ENCODE assay signal across 2 cellular contexts in the genomic region with DNA sequence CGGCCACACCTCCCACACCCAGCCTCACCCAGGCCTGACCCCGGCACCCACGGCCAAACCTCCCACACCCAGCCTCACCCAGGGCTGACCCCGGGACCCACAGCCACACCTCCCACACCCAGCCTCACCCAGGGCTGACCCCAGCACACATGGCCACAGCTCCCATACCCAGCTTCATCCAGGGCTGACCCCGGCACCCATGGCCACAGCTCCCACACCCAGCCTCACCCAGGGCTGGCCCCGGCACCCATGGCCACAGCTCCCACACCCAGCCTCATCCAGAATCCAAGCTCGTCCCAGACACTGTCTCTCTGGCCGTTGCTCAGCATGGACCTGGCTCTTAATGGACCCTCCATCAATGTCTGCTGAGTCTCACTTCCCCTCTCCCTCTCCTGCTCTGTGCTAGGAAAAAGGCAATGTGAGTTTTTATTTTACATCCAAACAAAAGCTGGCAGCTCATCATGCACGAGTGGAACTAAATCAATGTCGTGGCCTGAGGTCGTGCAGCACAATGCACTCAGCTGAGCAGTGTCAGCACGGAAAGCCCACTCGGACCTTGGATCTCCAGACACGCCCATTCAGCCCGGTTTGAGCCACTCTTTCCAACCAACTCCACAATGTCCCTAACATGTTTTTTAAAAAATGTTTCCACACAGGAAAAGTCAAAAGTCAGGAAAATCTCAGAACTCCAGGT.
TF ChIP-seq lines count a peak whose summit lies in the region.

No MANE protein-coding gene starts in this region.

TF ChIP-seq in SK-N-SH, 30 proteins besides CTCF, POLR2A, EP300 and RAD21:
- TF ChIP-seq, protein P1, sequence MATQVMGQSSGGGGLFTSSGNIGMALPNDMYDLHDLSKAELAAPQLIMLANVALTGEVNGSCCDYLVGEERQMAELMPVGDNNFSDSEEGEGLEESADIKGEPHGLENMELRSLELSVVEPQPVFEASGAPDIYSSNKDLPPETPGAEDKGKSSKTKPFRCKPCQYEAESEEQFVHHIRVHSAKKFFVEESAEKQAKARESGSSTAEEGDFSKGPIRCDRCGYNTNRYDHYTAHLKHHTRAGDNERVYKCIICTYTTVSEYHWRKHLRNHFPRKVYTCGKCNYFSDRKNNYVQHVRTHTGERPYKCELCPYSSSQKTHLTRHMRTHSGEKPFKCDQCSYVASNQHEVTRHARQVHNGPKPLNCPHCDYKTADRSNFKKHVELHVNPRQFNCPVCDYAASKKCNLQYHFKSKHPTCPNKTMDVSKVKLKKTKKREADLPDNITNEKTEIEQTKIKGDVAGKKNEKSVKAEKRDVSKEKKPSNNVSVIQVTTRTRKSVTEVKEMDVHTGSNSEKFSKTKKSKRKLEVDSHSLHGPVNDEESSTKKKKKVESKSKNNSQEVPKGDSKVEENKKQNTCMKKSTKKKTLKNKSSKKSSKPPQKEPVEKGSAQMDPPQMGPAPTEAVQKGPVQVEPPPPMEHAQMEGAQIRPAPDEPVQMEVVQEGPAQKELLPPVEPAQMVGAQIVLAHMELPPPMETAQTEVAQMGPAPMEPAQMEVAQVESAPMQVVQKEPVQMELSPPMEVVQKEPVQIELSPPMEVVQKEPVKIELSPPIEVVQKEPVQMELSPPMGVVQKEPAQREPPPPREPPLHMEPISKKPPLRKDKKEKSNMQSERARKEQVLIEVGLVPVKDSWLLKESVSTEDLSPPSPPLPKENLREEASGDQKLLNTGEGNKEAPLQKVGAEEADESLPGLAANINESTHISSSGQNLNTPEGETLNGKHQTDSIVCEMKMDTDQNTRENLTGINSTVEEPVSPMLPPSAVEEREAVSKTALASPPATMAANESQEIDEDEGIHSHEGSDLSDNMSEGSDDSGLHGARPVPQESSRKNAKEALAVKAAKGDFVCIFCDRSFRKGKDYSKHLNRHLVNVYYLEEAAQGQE (IDR thresholded peaks at IDR 0.05; ENCODE audit: low read depth, low read length), result no peak
- no peak for TF ChIP-seq RCOR1 (IDR thresholded peaks at IDR 0.05; ENCODE audit: low read length)
- no peak for TF ChIP-seq MXI1 (IDR thresholded peaks at IDR 0.05; ENCODE audit: low read depth, low read length)
- TF ChIP-seq NRF1 (IDR thresholded peaks at IDR 0.05; ENCODE audit: low read depth, low read length), result no peak
- TF ChIP-seq FOSL2 (IDR thresholded peaks at IDR 0.05; ENCODE audit: borderline replicate concordance, low read depth), result no peak
- TF ChIP-seq SIN3A (IDR thresholded peaks at IDR 0.05; ENCODE audit: borderline replicate concordance, low read depth, low read length), result no peak
- TF ChIP-seq TCF12 (IDR thresholded peaks at IDR 0.05), result no peak
- TF ChIP-seq, protein P2, sequence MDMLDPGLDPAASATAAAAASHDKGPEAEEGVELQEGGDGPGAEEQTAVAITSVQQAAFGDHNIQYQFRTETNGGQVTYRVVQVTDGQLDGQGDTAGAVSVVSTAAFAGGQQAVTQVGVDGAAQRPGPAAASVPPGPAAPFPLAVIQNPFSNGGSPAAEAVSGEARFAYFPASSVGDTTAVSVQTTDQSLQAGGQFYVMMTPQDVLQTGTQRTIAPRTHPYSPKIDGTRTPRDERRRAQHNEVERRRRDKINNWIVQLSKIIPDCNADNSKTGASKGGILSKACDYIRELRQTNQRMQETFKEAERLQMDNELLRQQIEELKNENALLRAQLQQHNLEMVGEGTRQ (IDR thresholded peaks at IDR 0.05; ENCODE audit: borderline replicate concordance, low read depth, low read length), result no peak
- TF ChIP-seq YY1 (IDR thresholded peaks at IDR 0.05; ENCODE audit: low read depth), result no peak
- no peak for TF ChIP-seq MEF2A (IDR thresholded peaks at IDR 0.05; ENCODE audit: borderline replicate concordance, low read depth)

TF ChIP-seq in SK-N-SH treated with all-trans-retinoic acid at 6 μM for 48 hours, 23 proteins besides CTCF, POLR2A, EP300 and RAD21 (continued from another document):
- TF ChIP-seq, protein P3, sequence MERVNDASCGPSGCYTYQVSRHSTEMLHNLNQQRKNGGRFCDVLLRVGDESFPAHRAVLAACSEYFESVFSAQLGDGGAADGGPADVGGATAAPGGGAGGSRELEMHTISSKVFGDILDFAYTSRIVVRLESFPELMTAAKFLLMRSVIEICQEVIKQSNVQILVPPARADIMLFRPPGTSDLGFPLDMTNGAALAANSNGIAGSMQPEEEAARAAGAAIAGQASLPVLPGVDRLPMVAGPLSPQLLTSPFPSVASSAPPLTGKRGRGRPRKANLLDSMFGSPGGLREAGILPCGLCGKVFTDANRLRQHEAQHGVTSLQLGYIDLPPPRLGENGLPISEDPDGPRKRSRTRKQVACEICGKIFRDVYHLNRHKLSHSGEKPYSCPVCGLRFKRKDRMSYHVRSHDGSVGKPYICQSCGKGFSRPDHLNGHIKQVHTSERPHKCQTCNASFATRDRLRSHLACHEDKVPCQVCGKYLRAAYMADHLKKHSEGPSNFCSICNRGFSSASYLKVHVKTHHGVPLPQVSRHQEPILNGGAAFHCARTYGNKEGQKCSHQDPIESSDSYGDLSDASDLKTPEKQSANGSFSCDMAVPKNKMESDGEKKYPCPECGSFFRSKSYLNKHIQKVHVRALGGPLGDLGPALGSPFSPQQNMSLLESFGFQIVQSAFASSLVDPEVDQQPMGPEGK (CRISPR knock-in tag; IDR thresholded peaks at IDR 0.05; ENCODE audit: borderline replicate concordance), result no peak
- no peak for TF ChIP-seq BACH2 (CRISPR knock-in tag; IDR thresholded peaks at IDR 0.05; ENCODE audit: borderline replicate concordance)
- no peak for TF ChIP-seq ESRRG (CRISPR knock-in tag; IDR thresholded peaks at IDR 0.05)
